In genomic region chr1:39047374-39048229, GRCh38 we compare ENCODE assay signal across 1 cellular context.
TF ChIP-seq lines count a peak whose summit lies in the region.

No MANE protein-coding gene starts in this region.

TF ChIP-seq in SK-N-SH, 30 proteins besides CTCF, POLR2A, EP300 and RAD21 (continued from another document):
- no peak for TF ChIP-seq REST (IDR thresholded peaks at IDR 0.05; ENCODE audit: low read depth, low read length)
- no peak for TF ChIP-seq FOXM1 (IDR thresholded peaks at IDR 0.05; ENCODE audit: low read depth)
- TF ChIP-seq EZH2phosphoT487 (IDR thresholded peaks at IDR 0.05; ENCODE audit: borderline replicate concordance, low read depth) = no peak
